16 cellular contexts compared by ENCODE assay signal in the genomic region with DNA sequence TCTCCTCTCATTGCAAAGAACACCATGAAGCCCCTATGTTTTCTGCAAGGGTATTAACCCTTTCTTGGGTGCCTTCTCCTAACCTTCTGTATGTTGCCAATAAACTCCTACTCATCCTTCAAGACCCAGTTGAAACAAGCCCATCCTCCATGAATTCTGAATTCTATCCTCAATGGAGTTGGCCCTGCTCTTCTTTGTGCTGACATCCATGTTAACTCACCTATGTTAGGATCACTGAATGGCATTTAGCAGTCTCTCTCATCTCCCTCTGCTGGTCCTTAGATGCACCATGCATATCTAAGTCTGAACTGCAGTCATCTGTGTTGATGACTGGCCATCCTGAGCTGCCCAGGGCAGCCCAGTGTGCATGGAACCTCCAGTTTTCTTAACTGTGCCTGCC.
DNase-seq lines count a peak whose midpoint lies in the region; TF ChIP-seq lines count a peak whose summit lies in the region.
"Had no signal": no experiment of that assay in that cellular context is flagged by ENCODE, and none has a peak within 500 bp of the region (broad histone marks: within the 10 kb centered on the region; RNA-seq: fewer than 3 reads in every experiment).

No MANE protein-coding gene starts in this region.

- no peaks in the 10 kb centered on the region for H3K4me1 ChIP-seq in OCI-LY7 (ENCODE audit: insufficient read depth, low read length, poor library complexity, severe bottlenecking)
- no peaks in the 10 kb centered on the region for H3K4me1 ChIP-seq in smooth muscle cell (ENCODE audit: low read depth)
- no peaks in the 10 kb centered on the region for H3K4me1 ChIP-seq in right atrium auricular region
- H3K4me1 ChIP-seq: spleen had no signal

- peaks cover 2% of the 10 kb centered on the region for H3K27me3 Mint-ChIP-seq in activated T-cell treated with anti-CD3 and anti-CD28 coated beads, Interleukin-2, amount 50 U/mL, for 24 hours

- H3K79me2 ChIP-seq in OCI-LY7 (ENCODE audit: insufficient read depth, low read depth, low read length), result no peaks in the 10 kb centered on the region
- H3K79me2 ChIP-seq in smooth muscle cell (ENCODE audit: low read depth), result no peaks in the 10 kb centered on the region

- no peak overlapping the region for H3K9ac ChIP-seq in smooth muscle cell (ENCODE audit: low read depth)

- H3K36me3 ChIP-seq in OCI-LY7 (ENCODE audit: insufficient read depth, low read length) (no peaks in the 10 kb centered on the region), smooth muscle cell (ENCODE audit: low read depth) (no peaks in the 10 kb centered on the region), right atrium auricular region (no peaks in the 10 kb centered on the region)
- H3K36me3 ChIP-seq: spleen had no signal

- H4K20me1 ChIP-seq in OCI-LY7 (ENCODE audit: insufficient read depth, low read length) (no peaks in the 10 kb centered on the region), smooth muscle cell (ENCODE audit: low read depth) (no peaks in the 10 kb centered on the region)

- BruUV-seq in OCI-LY7 (replicated peaks; lab: Mats Ljungman, UMichigan), result no TSS peak

- peak; percentile 53 for DNase-seq in NCI-H748 (lab: John Stamatoyannopoulos, UW; ENCODE audit: unreplicated experiment)
- no peak for DNase-seq in NCI-H748 treated with DMSO at 0.1 percent for 48 hours (lab: John Stamatoyannopoulos, UW)
- no peak for DNase-seq in OCI-LY7 (ENCODE audit: low spot score)
- DNase-seq in fibroblast of mammary gland (ENCODE audit: low read depth), result no peak
- no peak for DNase-seq in smooth muscle cell (lab: John Stamatoyannopoulos, UW; ENCODE audit: unreplicated experiment)
- no peak for DNase-seq in right atrium auricular region (ENCODE audit: low spot score)
- no peak for DNase-seq in NCI-H2107 treated with DMSO at 0.1 percent for 48 hours (lab: John Stamatoyannopoulos, UW; ENCODE audit: unreplicated experiment)
- no peak for DNase-seq in activated T-cell treated with anti-CD3 and anti-CD28 coated beads, Interleukin-2, amount 50 U/mL, for 24 hours
- DNase-seq: activated T-cell treated with anti-CD3 and anti-CD28 coated beads, Interleukin-2, amount 50 U/mL, for 1 hour; cortex of kidney; KG1; NCI-H2081 treated with DMSO at 0.1 percent for 48 hours; occipital lobe; OCI-M1; spleen; T-helper 1 cell had no signal

- H3K36me3 Mint-ChIP-seq in activated T-cell treated with anti-CD3 and anti-CD28 coated beads, Interleukin-2, amount 50 U/mL, for 24 hours (ENCODE audit: low read depth), result peaks cover 5% of the 10 kb centered on the region

- 0 out of 2 replicates have a peak, but pooled peaks have one; percentile 25 for TF ChIP-seq CTCF in OCI-LY7 (conservative IDR thresholded peaks at IDR 0.05; ENCODE audit: low read length)
- TF ChIP-seq CTCF in fibroblast of mammary gland (conservative IDR thresholded peaks at IDR 0.05; ENCODE audit: control insufficient read depth, insufficient read depth, low read depth, low read length), result peak; percentile 5
- peak; percentile 7 for TF ChIP-seq CTCF in smooth muscle cell (IDR thresholded peaks at IDR 0.05; ENCODE audit: borderline replicate concordance, insufficient read depth, poor library complexity, severe bottlenecking)
- TF ChIP-seq CTCF in right atrium auricular region (IDR thresholded peaks at IDR 0.05), result no peak

- no peak overlapping the region for H3K4me3 ChIP-seq in OCI-LY7 (ENCODE audit: low read depth, low read length, poor library complexity, severe bottlenecking)
- H3K4me3 ChIP-seq in fibroblast of mammary gland (ENCODE audit: control insufficient read depth, low read depth, low read length), result no peak overlapping the region
- no peak overlapping the region for H3K4me3 ChIP-seq in smooth muscle cell
- no peak overlapping the region for H3K4me3 ChIP-seq in right atrium auricular region
- H3K4me3 ChIP-seq: spleen had no signal

- H3K9me3 ChIP-seq in OCI-LY7 (ENCODE audit: low read length) (no peaks in the 10 kb centered on the region), smooth muscle cell (replicated peaks; ENCODE audit: low read depth) (no peaks in the 10 kb centered on the region), right atrium auricular region (no peaks in the 10 kb centered on the region)

- H3K27ac ChIP-seq in OCI-LY7 (ENCODE audit: low read depth, low read length, poor library complexity, severe bottlenecking) (no peak overlapping the region), smooth muscle cell (ENCODE audit: low read depth) (no peak overlapping the region), right atrium auricular region (no peak overlapping the region)
- H3K27ac ChIP-seq: spleen had no signal

- no peaks in the 10 kb centered on the region for H3K9me2 ChIP-seq in OCI-LY7 (ENCODE audit: insufficient read depth, low read length)

- CTCF ChIA-PET in OCI-LY7 (lab: Charles Lee; ENCODE audit: unreplicated experiment), result no interaction called here

- H3K4me3 Mint-ChIP-seq in activated T-cell treated with anti-CD3 and anti-CD28 coated beads, Interleukin-2, amount 50 U/mL, for 24 hours, result no peak overlapping the region

- peaks cover 23% of the 10 kb centered on the region for H3K4me1 Mint-ChIP-seq in activated T-cell treated with anti-CD3 and anti-CD28 coated beads, Interleukin-2, amount 50 U/mL, for 24 hours (ENCODE audit: low read depth)

- H3K4me2 ChIP-seq in OCI-LY7 (ENCODE audit: low read length), result no peak overlapping the region
- no peak overlapping the region for H3K4me2 ChIP-seq in smooth muscle cell

- intact Hi-C loops in OCI-LY7 (cut with micrococcal nuclease; ENCODE audit: unreplicated experiment), result no loop called here

- POLR2A ChIA-PET in OCI-LY7 (lab: Charles Lee), result no interaction called here

- no peak overlapping the region for H3K27ac Mint-ChIP-seq in activated T-cell treated with anti-CD3 and anti-CD28 coated beads, Interleukin-2, amount 50 U/mL, for 24 hours

- no peaks in the 10 kb centered on the region for H3K9me3 Mint-ChIP-seq in activated T-cell treated with anti-CD3 and anti-CD28 coated beads, Interleukin-2, amount 50 U/mL, for 24 hours

- H2AFZ ChIP-seq in OCI-LY7 (ENCODE audit: low read length) (no peak overlapping the region), smooth muscle cell (ENCODE audit: low read depth) (no peak overlapping the region)

- H3K27me3 ChIP-seq in smooth muscle cell (ENCODE audit: low read depth), result peaks cover 6% of the 10 kb centered on the region
- H3K27me3 ChIP-seq in right atrium auricular region, result no peaks in the 10 kb centered on the region
- H3K27me3 ChIP-seq: spleen had no signal

- H3F3A ChIP-seq in smooth muscle cell (ENCODE audit: low read depth), result no peaks in the 10 kb centered on the region

Comparison
In these comparisons a context has a peak if more than half of its experiments do, and no peak if none do; other contexts are left out.
1. CTCF ChIP-seq: peak in OCI-LY7 (single experiment), fibroblast of mammary gland (single experiment) and smooth muscle cell (single experiment); none in right atrium auricular region (0 of 2).